Comparison of ENCODE assay signal across 21 cellular contexts in the genomic region with DNA sequence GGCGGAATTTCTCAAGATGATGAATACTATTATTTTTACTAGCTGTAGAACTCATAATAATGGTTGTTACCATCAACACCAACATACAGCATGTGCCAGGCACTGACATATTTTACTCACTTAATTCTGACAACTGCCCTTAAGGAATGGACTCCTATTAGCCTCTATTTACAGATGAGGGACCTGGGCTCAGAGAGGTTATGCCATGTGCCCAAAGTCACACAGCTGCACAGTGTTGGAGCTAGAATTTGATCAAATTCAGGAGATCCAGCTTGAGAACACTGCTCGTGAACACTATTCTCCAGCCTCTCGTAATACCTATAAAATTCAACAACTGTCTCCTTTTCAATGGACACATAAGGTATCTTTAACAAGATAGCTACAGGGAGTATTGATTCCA.
"Had no signal": no experiment of that assay in that cellular context is flagged by ENCODE, and none has a peak within 500 bp of the region (broad histone marks: within the 10 kb centered on the region; RNA-seq: fewer than 3 reads in every experiment).

No MANE protein-coding gene starts in this region.

- H3K36me3 Mint-ChIP-seq: mesothelial cell of epicardium, neural progenitor cell had no signal

- H3K9me3 Mint-ChIP-seq: activated naive CD4-positive, alpha-beta T cell treated with anti-CD3 and anti-CD28 coated beads, Interleukin-2, amount 10 ng/mL, durations not matched to agents 7 days and 5 days; activated T-cell treated with anti-CD3 and anti-CD28 coated beads, Interleukin-2, amount 50 U/mL, for 24 hours; mesothelial cell of epicardium; neural progenitor cell; T-helper 1 cell treated with Interleukin-12 subunit alpha and Interleukin-12 subunit beta and Interleukin-4 antibody, amounts not matched to agents 30 μg/mL and 1 μg/mL, for 36 hours had no signal

- H3K4me1 ChIP-seq: breast epithelium had no signal

- ATAC-seq: activated CD4-positive, alpha-beta T cell treated with anti-CD3 and anti-CD28 coated beads for 36 hours; SK-N-SH treated with all-trans-retinoic acid at 6 μM for 48 hours had no signal

- H3K9me3 ChIP-seq: adrenal gland, breast epithelium, right atrium auricular region, thyroid gland, uterus had no signal

- H3K27me3 ChIP-seq: adrenal gland, breast epithelium, right atrium auricular region, thyroid gland, uterus had no signal

- H3K27ac Mint-ChIP-seq: activated CD4-positive, alpha-beta T cell treated with anti-CD3 and anti-CD28 coated beads for 36 hours; activated naive CD4-positive, alpha-beta T cell treated with anti-CD3 and anti-CD28 coated beads, Interleukin-2, amount 10 ng/mL, durations not matched to agents 7 days and 5 days; activated T-cell treated with anti-CD3 and anti-CD28 coated beads, Interleukin-2, amount 50 U/mL, for 24 hours; mesothelial cell of epicardium; neural progenitor cell; progenitor cell of endocrine pancreas; T-helper 1 cell treated with Interleukin-12 subunit alpha and Interleukin-12 subunit beta and Interleukin-4 antibody, amounts not matched to agents 30 μg/mL and 1 μg/mL, for 36 hours had no signal

- H3K36me3 ChIP-seq: adrenal gland, breast epithelium, neural progenitor cell, right atrium auricular region, thyroid gland, uterus, WERI-Rb-1 had no signal

- H3K4me3 Mint-ChIP-seq: activated CD4-positive, alpha-beta T cell treated with anti-CD3 and anti-CD28 coated beads for 36 hours; activated naive CD4-positive, alpha-beta T cell treated with anti-CD3 and anti-CD28 coated beads, Interleukin-2, amount 10 ng/mL, durations not matched to agents 7 days and 5 days; activated T-cell treated with anti-CD3 and anti-CD28 coated beads, Interleukin-2, amount 50 U/mL, for 24 hours; mesothelial cell of epicardium; neural progenitor cell; T-helper 1 cell treated with Interleukin-12 subunit alpha and Interleukin-12 subunit beta and Interleukin-4 antibody, amounts not matched to agents 30 μg/mL and 1 μg/mL, for 36 hours had no signal

- H3K27ac ChIP-seq: adrenal gland, breast epithelium, coronary artery, neural progenitor cell, right atrium auricular region, thyroid gland, uterus, WERI-Rb-1 had no signal

- H3K4me3 ChIP-seq: adrenal gland, breast epithelium, coronary artery, lung, neural progenitor cell, right atrium auricular region, thyroid gland, uterus had no signal

- H3K27me3 Mint-ChIP-seq: activated CD4-positive, alpha-beta T cell treated with anti-CD3 and anti-CD28 coated beads for 36 hours; activated naive CD4-positive, alpha-beta T cell treated with anti-CD3 and anti-CD28 coated beads, Interleukin-2, amount 10 ng/mL, durations not matched to agents 7 days and 5 days; activated T-cell treated with anti-CD3 and anti-CD28 coated beads, Interleukin-2, amount 50 U/mL, for 24 hours; progenitor cell of endocrine pancreas had no signal

- DNase-seq: activated CD4-positive, alpha-beta T cell treated with anti-CD3 and anti-CD28 coated beads for 36 hours; activated CD4-positive, alpha-beta T cell treated with anti-CD3 and anti-CD28 coated beads, Interleukin-2, amount 50 U/mL, for 48 hours; activated naive CD4-positive, alpha-beta T cell treated with anti-CD3 and anti-CD28 coated beads, Interleukin-2, amount 10 ng/mL, durations not matched to agents 7 days and 5 days; activated T-cell treated with anti-CD3 and anti-CD28 coated beads, Interleukin-2, amount 50 U/mL, for 24 hours; adrenal gland; erythroblast; foreskin melanocyte; glutamatergic neuron; stimulated activated CD4-positive, alpha-beta T cell treated with anti-CD3 and anti-CD28 coated beads, Interleukin-2, amount 100 ng/mL, for 48 hours; thyroid gland; uterus; WERI-Rb-1 had no signal
